13 cellular contexts compared by ENCODE assay signal in genomic region chr1:231705860-231706553, GRCh38.
A peak's percentile ranks its signal among the peaks of the same experiment; 100 is the strongest.
DNase-seq lines count a peak whose midpoint lies in the region; ATAC-seq and TF ChIP-seq lines count a peak whose summit lies in the region.
"Had no signal": no experiment of that assay in that cellular context is flagged by ENCODE, and none has a peak within 500 bp of the region (broad histone marks: within the 10 kb centered on the region; RNA-seq: fewer than 3 reads in every experiment).

No MANE protein-coding gene starts in this region.

- no peak overlapping the region for H3K4me3 ChIP-seq in right atrium auricular region
- H3K4me3 ChIP-seq: SJCRH30 had no signal

- no peak overlapping the region for H3K27ac ChIP-seq in right atrium auricular region
- H3K27ac ChIP-seq: HL-60, SJCRH30 had no signal

- ATAC-seq in left cardiac atrium (peak; percentile 14 to 23), HG03342 (IDR thresholded peaks at IDR 0.05; ENCODE audit: unreplicated experiment) (no peak), GM21390 (IDR thresholded peaks at IDR 0.05; ENCODE audit: unreplicated experiment) (no peak)

- DNase-seq in left cardiac atrium (no peak), right atrium auricular region (ENCODE audit: low spot score) (no peak), astrocyte of the hippocampus (ENCODE audit: low read depth, low spot score) (peak; percentile 23), myocyte (ENCODE audit: low read depth) (peak; percentile 45)
- DNase-seq in stimulated activated CD4-positive, alpha-beta T cell treated with anti-CD3 and anti-CD28 coated beads, Interleukin-1b, Interleukin-23, amount 100 ng/mL, for 48 hours: no peak
- DNase-seq: C1 segment of cervical spinal cord, NCI-H1930, NCI-H69, RPMI8226, SJCRH30 had no signal

- peaks cover 0 to 8% of the 10 kb centered on the region in 2 donors for H3K4me1 ChIP-seq in right atrium auricular region
- H3K4me1 ChIP-seq: SJCRH30 had no signal

- intact Hi-C loops in left cardiac atrium (cut with DNase I): no loop called here

- H3K36me3 ChIP-seq in right atrium auricular region: no peaks in the 10 kb centered on the region
- H3K36me3 ChIP-seq: SJCRH30 had no signal

- H3K9me3 ChIP-seq in right atrium auricular region: no peaks in the 10 kb centered on the region
- H3K9me3 ChIP-seq: SJCRH30 had no signal

- no peak for TF ChIP-seq CTCF in right atrium auricular region (IDR thresholded peaks at IDR 0.05)

- no peaks in the 10 kb centered on the region for H3K27me3 ChIP-seq in right atrium auricular region
- H3K27me3 ChIP-seq: SJCRH30 had no signal

Comparison
In these comparisons a context has a peak if more than half of its experiments do, and no peak if none do; other contexts are left out.
1. ATAC-seq: peak in left cardiac atrium (2 of 2); none in HG03342 (single experiment) and GM21390 (single experiment).
2. DNase-seq: peak in astrocyte of the hippocampus (single experiment) and myocyte (single experiment); none in left cardiac atrium (single experiment), right atrium auricular region (single experiment) and stimulated activated CD4-positive, alpha-beta T cell treated with anti-CD3 and anti-CD28 coated beads, Interleukin-1b, Interleukin-23, amount 100 ng/mL, for 48 hours (single experiment).